ENCODE assay signal across 8 cellular contexts in the genomic region with DNA sequence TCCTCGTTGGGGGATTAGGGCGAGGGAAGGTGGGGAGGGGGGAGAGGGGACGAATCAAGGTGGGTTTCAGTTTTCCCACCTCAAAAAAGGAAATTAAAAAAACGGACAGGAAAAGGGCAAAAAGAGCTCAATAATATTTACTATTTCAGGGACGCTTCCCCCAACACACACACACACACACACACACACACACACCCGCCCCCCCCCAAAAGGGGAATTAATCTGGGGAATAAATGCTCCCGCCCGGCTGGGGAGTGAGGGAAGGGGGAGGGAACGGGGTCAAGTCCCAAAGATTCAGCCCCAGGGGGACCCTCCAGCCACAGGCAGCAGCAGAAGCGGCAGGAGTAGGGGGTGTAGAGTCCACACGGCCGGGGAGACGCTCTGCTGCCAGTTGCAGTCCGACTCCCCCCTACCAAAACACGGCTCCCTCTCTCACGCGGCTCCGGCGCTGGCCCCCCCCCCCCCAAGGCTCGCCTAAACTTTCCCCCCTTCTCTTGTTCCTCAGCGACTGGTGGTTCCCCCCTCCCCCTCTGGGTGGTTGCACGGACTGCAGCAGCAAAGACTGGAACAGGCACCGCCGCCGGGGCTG. TPM values are rescaled to one million over a fixed set of nuclear protein-coding genes. Genes with fewer than 3 reads are reported as not detected.
A peak's percentile ranks its signal among the peaks of the same experiment; 100 is the strongest.
DNase-seq lines count a peak whose midpoint lies in the region; ATAC-seq and TF ChIP-seq lines count a peak whose summit lies in the region.

No MANE protein-coding gene starts in this region.

- H3K4me1 Mint-ChIP-seq in natural killer cell, result peaks cover 39 to 45% of the 10 kb centered on the region in 2 donors

- H3K36me3 Mint-ChIP-seq in natural killer cell, result peaks cover 7% of the 10 kb centered on the region

- H3K36me3 ChIP-seq in MG63 (peaks cover 16% of the 10 kb centered on the region), colonic mucosa (no peaks in the 10 kb centered on the region)

- peak overlapping the region; percentile 98 for H3K4me3 ChIP-seq in MG63
- peak overlapping the region; percentile 46 for H3K4me3 ChIP-seq in colonic mucosa

- H3K9me3 Mint-ChIP-seq in natural killer cell, result no peaks in the 10 kb centered on the region

- H3K27ac ChIP-seq in C4-2B (peak overlapping the region; percentile 98), colonic mucosa (peak overlapping the region; percentile 94)

- H3K27ac Mint-ChIP-seq in natural killer cell, result peak overlapping the region; percentile 90 to 99

- DNase-seq in MG63 (no peak), colonic mucosa (peak; percentile 44), natural killer cell (no peak), SHP77 (lab: John Stamatoyannopoulos, UW) (no peak), dermis blood vessel endothelial cell (no peak), 8988T (no peak)

- peak overlapping the region; percentile 84 to 96 for H3K9ac ChIP-seq in colonic mucosa (ENCODE audit: low read depth in 2 of 2, low read length in 2 of 2)

- ATAC-seq in natural killer cell (no peak), GM18505 (IDR thresholded peaks at IDR 0.05; ENCODE audit: unreplicated experiment) (no peak)

- no peaks in the 10 kb centered on the region for H3K4me1 ChIP-seq in colonic mucosa

- no peaks in the 10 kb centered on the region for H3K9me3 ChIP-seq in MG63
- no peaks in the 10 kb centered on the region for H3K9me3 ChIP-seq in colonic mucosa

- no peak for TF ChIP-seq POLR2A in GM18505 (IDR thresholded peaks at IDR 0.05; ENCODE audit: borderline replicate concordance, extremely low read depth, insufficient read depth, insufficient read length)

- H3K27me3 ChIP-seq in MG63 (no peaks in the 10 kb centered on the region), colonic mucosa (no peaks in the 10 kb centered on the region)

- H3K27me3 Mint-ChIP-seq in natural killer cell (ENCODE audit: low read depth in 2 of 2), result no peaks in the 10 kb centered on the region

- TF ChIP-seq CTCF in C4-2B (conservative IDR thresholded peaks at IDR 0.05) (no peak), colonic mucosa (IDR thresholded peaks at IDR 0.05) (no peak), natural killer cell (IDR thresholded peaks at IDR 0.05) (no peak)

- intact Hi-C loops in colonic mucosa (cut with DNase I), result loop anchor here (5.0 to 10.0 kb wide), 2 partner anchors 65 to 127 kb away; partner anchors contain the start of gene USP34
- intact Hi-C loops in natural killer cell (cut with micrococcal nuclease), result loop anchor here (1.0 to 10.0 kb wide), 5 partner anchors 66 to 317 kb away; partner anchors contain the start of genes FAM161A and USP34

- peak overlapping the region; percentile 100 for H3K4me3 Mint-ChIP-seq in natural killer cell

RNA-seq across cellular contexts. Expression of gene XPO1, which starts 0.5 kb away (rescaled TPM):
- 108 and 173 TPM in 2 replicates for total RNA-seq in MG63 (2014; rRNA removed; shearing (Covaris generic); ENCODE audit: low replicate concordance)
- total RNA-seq in colonic mucosa (100 to 1,000 TPM in 1 of 2 donors, 10 to 100 TPM in 1; 84.4 to 152 TPM), natural killer cell (100 to 1,000 TPM; 120 to 157 (median 137) TPM), dermis blood vessel endothelial cell (186 and 254 TPM in 2 replicates)
